Comparison of ENCODE assay signal across 1 cellular context in the genomic region with DNA sequence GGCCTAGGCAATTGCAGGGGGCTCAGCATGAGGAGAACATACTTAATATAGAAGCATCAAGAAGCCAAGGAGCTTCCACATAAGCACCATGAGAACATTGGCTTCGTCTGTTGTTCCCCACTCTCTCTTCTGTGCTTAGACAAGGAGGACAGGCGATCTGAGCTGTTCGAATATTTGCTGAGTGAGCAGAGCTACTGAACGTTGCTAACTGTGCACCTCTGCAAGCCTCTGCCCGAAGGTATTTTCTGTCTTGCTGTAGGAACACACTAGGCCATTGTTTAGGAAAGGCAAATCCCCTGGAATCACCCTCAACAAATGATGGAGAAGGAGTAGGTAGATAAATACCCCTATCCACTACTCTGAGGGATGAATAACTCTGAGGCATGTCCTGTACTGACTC.
TF ChIP-seq lines count a peak whose summit lies in the region.

No MANE protein-coding gene starts in this region.

TF ChIP-seq in GM23338, 12 proteins besides CTCF, POLR2A, EP300 and RAD21 (continued from another document):
- TF ChIP-seq, protein P1, sequence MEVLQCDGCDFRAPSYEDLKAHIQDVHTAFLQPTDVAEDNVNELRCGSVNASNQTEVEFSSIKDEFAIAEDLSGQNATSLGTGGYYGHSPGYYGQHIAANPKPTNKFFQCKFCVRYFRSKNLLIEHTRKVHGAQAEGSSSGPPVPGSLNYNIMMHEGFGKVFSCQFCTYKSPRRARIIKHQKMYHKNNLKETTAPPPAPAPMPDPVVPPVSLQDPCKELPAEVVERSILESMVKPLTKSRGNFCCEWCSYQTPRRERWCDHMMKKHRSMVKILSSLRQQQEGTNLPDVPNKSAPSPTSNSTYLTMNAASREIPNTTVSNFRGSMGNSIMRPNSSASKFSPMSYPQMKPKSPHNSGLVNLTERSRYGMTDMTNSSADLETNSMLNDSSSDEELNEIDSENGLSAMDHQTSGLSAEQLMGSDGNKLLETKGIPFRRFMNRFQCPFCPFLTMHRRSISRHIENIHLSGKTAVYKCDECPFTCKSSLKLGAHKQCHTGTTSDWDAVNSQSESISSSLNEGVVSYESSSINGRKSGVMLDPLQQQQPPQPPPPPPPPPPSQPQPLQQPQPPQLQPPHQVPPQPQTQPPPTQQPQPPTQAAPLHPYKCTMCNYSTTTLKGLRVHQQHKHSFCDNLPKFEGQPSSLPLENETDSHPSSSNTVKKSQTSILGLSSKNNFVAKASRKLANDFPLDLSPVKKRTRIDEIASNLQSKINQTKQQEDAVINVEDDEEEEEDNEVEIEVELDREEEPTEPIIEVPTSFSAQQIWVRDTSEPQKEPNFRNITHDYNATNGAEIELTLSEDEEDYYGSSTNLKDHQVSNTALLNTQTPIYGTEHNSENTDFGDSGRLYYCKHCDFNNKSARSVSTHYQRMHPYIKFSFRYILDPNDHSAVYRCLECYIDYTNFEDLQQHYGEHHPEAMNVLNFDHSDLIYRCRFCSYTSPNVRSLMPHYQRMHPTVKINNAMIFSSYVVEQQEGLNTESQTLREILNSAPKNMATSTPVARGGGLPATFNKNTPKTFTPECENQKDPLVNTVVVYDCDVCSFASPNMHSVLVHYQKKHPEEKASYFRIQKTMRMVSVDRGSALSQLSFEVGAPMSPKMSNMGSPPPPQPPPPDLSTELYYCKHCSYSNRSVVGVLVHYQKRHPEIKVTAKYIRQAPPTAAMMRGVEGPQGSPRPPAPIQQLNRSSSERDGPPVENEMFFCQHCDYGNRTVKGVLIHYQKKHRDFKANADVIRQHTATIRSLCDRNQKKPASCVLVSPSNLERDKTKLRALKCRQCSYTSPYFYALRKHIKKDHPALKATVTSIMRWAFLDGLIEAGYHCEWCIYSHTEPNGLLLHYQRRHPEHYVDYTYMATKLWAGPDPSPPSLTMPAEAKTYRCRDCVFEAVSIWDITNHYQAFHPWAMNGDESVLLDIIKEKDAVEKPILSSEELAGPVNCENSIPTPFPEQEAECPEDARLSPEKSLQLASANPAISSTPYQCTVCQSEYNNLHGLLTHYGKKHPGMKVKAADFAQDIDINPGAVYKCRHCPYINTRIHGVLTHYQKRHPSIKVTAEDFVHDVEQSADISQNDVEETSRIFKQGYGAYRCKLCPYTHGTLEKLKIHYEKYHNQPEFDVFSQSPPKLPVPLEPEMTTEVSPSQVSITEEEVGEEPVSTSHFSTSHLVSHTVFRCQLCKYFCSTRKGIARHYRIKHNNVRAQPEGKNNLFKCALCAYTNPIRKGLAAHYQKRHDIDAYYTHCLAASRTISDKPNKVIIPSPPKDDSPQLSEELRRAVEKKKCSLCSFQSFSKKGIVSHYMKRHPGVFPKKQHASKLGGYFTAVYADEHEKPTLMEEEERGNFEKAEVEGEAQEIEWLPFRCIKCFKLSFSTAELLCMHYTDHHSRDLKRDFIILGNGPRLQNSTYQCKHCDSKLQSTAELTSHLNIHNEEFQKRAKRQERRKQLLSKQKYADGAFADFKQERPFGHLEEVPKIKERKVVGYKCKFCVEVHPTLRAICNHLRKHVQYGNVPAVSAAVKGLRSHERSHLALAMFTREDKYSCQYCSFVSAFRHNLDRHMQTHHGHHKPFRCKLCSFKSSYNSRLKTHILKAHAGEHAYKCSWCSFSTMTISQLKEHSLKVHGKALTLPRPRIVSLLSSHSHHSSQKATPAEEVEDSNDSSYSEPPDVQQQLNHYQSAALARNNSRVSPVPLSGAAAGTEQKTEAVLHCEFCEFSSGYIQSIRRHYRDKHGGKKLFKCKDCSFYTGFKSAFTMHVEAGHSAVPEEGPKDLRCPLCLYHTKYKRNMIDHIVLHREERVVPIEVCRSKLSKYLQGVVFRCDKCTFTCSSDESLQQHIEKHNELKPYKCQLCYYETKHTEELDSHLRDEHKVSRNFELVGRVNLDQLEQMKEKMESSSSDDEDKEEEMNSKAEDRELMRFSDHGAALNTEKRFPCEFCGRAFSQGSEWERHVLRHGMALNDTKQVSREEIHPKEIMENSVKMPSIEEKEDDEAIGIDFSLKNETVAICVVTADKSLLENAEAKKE (CRISPR knock-in tag; IDR thresholded peaks at IDR 0.05) = no peak
- TF ChIP-seq JUNB (IDR thresholded peaks at IDR 0.05; ENCODE audit: unreplicated experiment) (no peak), ZNF114 (CRISPR knock-in tag; IDR thresholded peaks at IDR 0.05) (no peak), EZH2phosphoT487 (IDR thresholded peaks at IDR 0.05; ENCODE audit: unreplicated experiment) (no peak), EZH2 (IDR thresholded peaks at IDR 0.05; ENCODE audit: low read depth, unreplicated experiment) (no peak)
TF ChIP-seq in GM23338: peak in this region for 0.
